1 cellular context compared by ENCODE assay signal in the genomic region with DNA sequence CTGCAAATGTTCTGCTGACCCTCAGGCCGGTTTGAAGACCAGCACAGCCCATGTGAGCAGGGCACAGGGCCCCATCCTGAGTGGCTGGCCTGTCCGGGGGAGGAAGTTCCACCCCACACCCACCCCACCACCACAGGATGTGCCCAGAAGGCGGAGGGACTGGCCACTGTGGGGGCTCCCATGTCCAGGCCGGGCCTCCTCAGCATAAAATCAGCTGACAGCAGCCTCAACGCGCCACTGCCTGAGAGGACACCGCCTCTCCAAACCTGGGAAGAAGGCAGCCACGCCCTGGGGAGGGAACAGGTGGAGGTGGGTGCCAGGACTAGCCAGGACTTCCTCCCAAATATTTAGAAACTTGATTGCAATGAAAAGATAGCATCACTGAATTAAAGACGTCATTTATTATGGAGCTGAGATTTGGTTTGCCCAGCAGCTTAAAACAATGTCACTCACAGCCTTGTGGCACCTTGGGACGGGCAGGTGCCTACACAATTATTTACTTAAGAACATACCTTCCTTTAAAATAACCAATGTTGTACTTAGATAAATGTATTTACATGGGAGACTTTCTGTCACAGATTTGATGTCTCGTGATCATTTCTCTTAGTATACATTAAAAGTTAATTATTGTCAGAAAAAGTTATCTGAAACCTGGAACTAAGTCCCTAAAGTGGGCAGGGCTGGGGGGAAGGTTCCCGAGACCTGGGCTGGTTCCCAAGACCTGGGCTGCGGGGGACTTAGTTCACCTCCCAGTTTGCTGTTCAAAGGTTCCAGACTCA.
TF ChIP-seq lines count a peak whose summit lies in the region.

No MANE protein-coding gene starts in this region.

TF ChIP-seq in H1, 55 proteins besides CTCF, POLR2A, EP300 and RAD21 (continued from another document):
- TF ChIP-seq EGR1 (IDR thresholded peaks at IDR 0.05; ENCODE audit: borderline replicate concordance, low read depth, low read length): no peak
- TF ChIP-seq NANOG (IDR thresholded peaks at IDR 0.05; ENCODE audit: insufficient read depth, low read depth, low read length, poor library complexity, severe bottlenecking): no peak
- TF ChIP-seq CHD2 (IDR thresholded peaks at IDR 0.05; ENCODE audit: low read length): no peak
- no peak for TF ChIP-seq RFX5 (IDR thresholded peaks at IDR 0.05; ENCODE audit: borderline replicate concordance, low read depth, low read length)
- TF ChIP-seq YY1 (IDR thresholded peaks at IDR 0.05; ENCODE audit: low read depth, low read length): no peak
- no peak for TF ChIP-seq BRCA1 (IDR thresholded peaks at IDR 0.05; ENCODE audit: low read depth, low read length)
- no peak for TF ChIP-seq SP4 (IDR thresholded peaks at IDR 0.05; ENCODE audit: low read length)
- no peak for TF ChIP-seq CEBPB (IDR thresholded peaks at IDR 0.05; ENCODE audit: low read depth, low read length)
- TF ChIP-seq KDM5A (IDR thresholded peaks at IDR 0.05; ENCODE audit: low read length): no peak
- no peak for TF ChIP-seq SIRT6 (IDR thresholded peaks at IDR 0.05; ENCODE audit: low read length)
- TF ChIP-seq, protein P1, sequence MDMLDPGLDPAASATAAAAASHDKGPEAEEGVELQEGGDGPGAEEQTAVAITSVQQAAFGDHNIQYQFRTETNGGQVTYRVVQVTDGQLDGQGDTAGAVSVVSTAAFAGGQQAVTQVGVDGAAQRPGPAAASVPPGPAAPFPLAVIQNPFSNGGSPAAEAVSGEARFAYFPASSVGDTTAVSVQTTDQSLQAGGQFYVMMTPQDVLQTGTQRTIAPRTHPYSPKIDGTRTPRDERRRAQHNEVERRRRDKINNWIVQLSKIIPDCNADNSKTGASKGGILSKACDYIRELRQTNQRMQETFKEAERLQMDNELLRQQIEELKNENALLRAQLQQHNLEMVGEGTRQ (IDR thresholded peaks at IDR 0.05; ENCODE audit: low read length): no peak
- TF ChIP-seq TCF12 (IDR thresholded peaks at IDR 0.05; ENCODE audit: low read depth, low read length): no peak
- no peak for TF ChIP-seq FOSL1 (IDR thresholded peaks at IDR 0.05; ENCODE audit: insufficient read depth, low read depth, low read length)
- TF ChIP-seq, protein P2, sequence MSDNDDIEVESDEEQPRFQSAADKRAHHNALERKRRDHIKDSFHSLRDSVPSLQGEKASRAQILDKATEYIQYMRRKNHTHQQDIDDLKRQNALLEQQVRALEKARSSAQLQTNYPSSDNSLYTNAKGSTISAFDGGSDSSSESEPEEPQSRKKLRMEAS (IDR thresholded peaks at IDR 0.05): no peak
